ENCODE assay signal across 14 cellular contexts in genomic region chr2:128682266-128682665, GRCh38.
"Had no signal": no experiment of that assay in that cellular context is flagged by ENCODE, and none has a peak within 500 bp of the region (broad histone marks: within the 10 kb centered on the region; RNA-seq: fewer than 3 reads in every experiment).

No MANE protein-coding gene starts in this region.

- H3K4me3 ChIP-seq: ascending aorta, esophagus muscularis mucosa, psoas muscle, suprapubic skin had no signal

- DNase-seq: activated B cell treated with CpG ODN at 0.5 μM for 24 hours; activated CD4-positive, alpha-beta T cell treated with anti-CD3 and anti-CD28 coated beads, Interleukin-2, amount 50 U/mL, for 1 hour; activated naive CD4-positive, alpha-beta T cell treated with Interleukin-2 at 50 U/mL for 16 hours; activated naive CD8-positive, alpha-beta T cell treated with anti-CD3 and anti-CD28 coated beads, Interleukin-2, amount 50 U/mL, for 24 hours; hypothalamus; immature natural killer cell; left cardiac atrium; psoas muscle; stimulated activated naive CD4-positive, alpha-beta T cell treated with Interleukin-2 at 50 U/mL for 16 hours had no signal

- H3K27me3 ChIP-seq: ascending aorta, suprapubic skin had no signal

- H3K9me3 ChIP-seq: ascending aorta, esophagus muscularis mucosa, psoas muscle, suprapubic skin had no signal

- H3K36me3 ChIP-seq: ascending aorta, esophagus muscularis mucosa, suprapubic skin had no signal

- H3K27ac ChIP-seq: ascending aorta, esophagus muscularis mucosa, psoas muscle, suprapubic skin had no signal

- H3K4me1 ChIP-seq: ascending aorta, esophagus muscularis mucosa, psoas muscle, suprapubic skin had no signal

- ATAC-seq: activated naive CD8-positive, alpha-beta T cell treated with anti-CD3 and anti-CD28 coated beads, Interleukin-2, amount 50 U/mL, for 24 hours; left cardiac atrium; natural killer cell treated with Interleukin-12 subunit alpha and Interleukin-12 subunit beta and Interleukin-15 and Interleukin-18, amount 100 ng/mL, for 72 hours; psoas muscle; sciatic nerve had no signal
